Comparison of ENCODE assay signal across 20 cellular contexts in the genomic region with DNA sequence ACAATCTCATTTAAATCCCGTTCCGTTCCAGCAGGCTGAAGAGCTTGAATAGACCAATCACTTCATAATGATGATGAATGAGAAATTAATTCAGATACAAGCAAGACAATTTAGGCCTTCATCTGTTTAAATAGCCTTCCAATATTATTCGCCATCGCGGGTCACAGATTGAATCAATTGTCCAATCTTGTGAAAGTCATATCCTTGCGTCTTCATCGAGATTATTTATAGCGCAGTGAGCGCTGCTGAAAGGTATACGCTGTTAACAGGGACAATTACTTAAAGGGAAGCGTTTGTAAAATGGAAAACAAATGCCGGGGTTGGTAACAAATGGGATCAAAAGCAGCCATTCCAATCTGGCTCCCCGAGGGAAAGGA. TPM values are rescaled to one million over a fixed set of nuclear protein-coding genes. Genes with fewer than 3 reads are reported as not detected.
A peak's percentile ranks its signal among the peaks of the same experiment; 100 is the strongest.
DNase-seq lines count a peak whose midpoint lies in the region; ATAC-seq and TF ChIP-seq lines count a peak whose summit lies in the region.
"Had no signal": no experiment of that assay in that cellular context is flagged by ENCODE, and none has a peak within 500 bp of the region (broad histone marks: within the 10 kb centered on the region; RNA-seq: fewer than 3 reads in every experiment).

No MANE protein-coding gene starts in this region.

- H3K9me3 Mint-ChIP-seq in H9 (peaks cover 2 to 16% of the 10 kb centered on the region in 2 experiments; a peak in 3 of 5 replicates), neural progenitor cell (peaks cover 5% of the 10 kb centered on the region)
- H3K9me3 Mint-ChIP-seq in activated T-helper 17 cell treated with anti-CD3 and anti-CD28 coated beads, Interleukin-2, amount 50 U/mL, for 72 hours, result no peaks in the 10 kb centered on the region
- H3K9me3 Mint-ChIP-seq: central memory CD8-positive, alpha-beta T cell; endodermal cell had no signal

- H3K4me1 Mint-ChIP-seq in H9 (peaks cover 11 to 34% of the 10 kb centered on the region in 2 experiments; a peak in 3 of 4 replicates), neural progenitor cell (peaks cover 22% of the 10 kb centered on the region)
- H3K4me1 Mint-ChIP-seq in activated T-helper 17 cell treated with anti-CD3 and anti-CD28 coated beads, Interleukin-2, amount 50 U/mL, for 72 hours, result peaks cover 9% of the 10 kb centered on the region

- H2BK5ac ChIP-seq in H9 (ENCODE audit: insufficient read length, low read length), result no peak overlapping the region

- no peak overlapping the region for H2BK12ac ChIP-seq in H9 (ENCODE audit: insufficient read length, low read depth, low read length)

- no peak overlapping the region for H2AFZ ChIP-seq in H9 (ENCODE audit: low read length)
- no peak overlapping the region for H2AFZ ChIP-seq in neural progenitor cell (replicated peaks)

- no peak for TF ChIP-seq CTCF in H9 (conservative IDR thresholded peaks at IDR 0.05)
- TF ChIP-seq CTCF in esophagus muscularis mucosa (IDR thresholded peaks at IDR 0.05), result no peak
- no peak for TF ChIP-seq CTCF in neural progenitor cell (IDR thresholded peaks at IDR 0.05)

- H3K4me2 ChIP-seq in H9 (ENCODE audit: insufficient read depth, insufficient read length, low read length) (peak overlapping the region; percentile 20), neural progenitor cell (peak overlapping the region; percentile 75)
- H3K4me2 ChIP-seq: BLaER1 treated with 17β-estradiol and CSF1 and Interleukin-3, amounts not matched to agents 10 nM and 100 nM had no signal

- H3K4me1 ChIP-seq in H9 (ENCODE audit: insufficient read depth, low read length) (0 out of 2 replicates have a peak, but pooled peaks cover 2% of the 10 kb centered on the region), esophagus muscularis mucosa (peaks cover 12 to 39% (median 23%) of the 10 kb centered on the region in 4 donors), neural progenitor cell (peaks cover 37% of the 10 kb centered on the region)
- H3K4me1 ChIP-seq: SJCRH30 had no signal

- H3K27ac Mint-ChIP-seq in H9 (no peak overlapping the region), neural progenitor cell (no peak overlapping the region)
- H3K27ac Mint-ChIP-seq in activated T-helper 17 cell treated with anti-CD3 and anti-CD28 coated beads, Interleukin-2, amount 50 U/mL, for 72 hours, result no peak overlapping the region
- H3K27ac Mint-ChIP-seq: endodermal cell had no signal

- H4K5ac ChIP-seq in H9 (ENCODE audit: insufficient read length, low read depth, low read length), result no peak overlapping the region

- intact Hi-C loops in esophagus muscularis mucosa (cut with DNase I), result no loop called here

- no peak for ATAC-seq in GM18907 (IDR thresholded peaks at IDR 0.05; ENCODE audit: unreplicated experiment)
- ATAC-seq in activated T-helper 17 cell treated with anti-CD3 and anti-CD28 coated beads, Interleukin-2, amount 50 U/mL, for 72 hours (replicated peaks), result no peak

- no peak overlapping the region for H2BK120ac ChIP-seq in H9 (ENCODE audit: low read depth, low read length, poor library complexity, severe bottlenecking)

- H3K9ac ChIP-seq in H9 (ENCODE audit: extremely low read depth, insufficient read length, low read length) (no peak overlapping the region), neural progenitor cell (no peak overlapping the region)
- H3K9ac ChIP-seq: BLaER1 treated with 17β-estradiol and CSF1 and Interleukin-3, amounts not matched to agents 10 nM and 100 nM had no signal

- H3K36me3 ChIP-seq in esophagus muscularis mucosa (no peaks in the 10 kb centered on the region), neural progenitor cell (no peaks in the 10 kb centered on the region)
- H3K36me3 ChIP-seq: BLaER1 treated with 17β-estradiol and CSF1 and Interleukin-3, amounts not matched to agents 10 nM and 100 nM; SJCRH30 had no signal

- H3K56ac ChIP-seq in H9 (ENCODE audit: insufficient read length, low read depth, low read length), result no peak overlapping the region

- no peak overlapping the region; the same call in 1 of the 2 replicates for H3K14ac ChIP-seq in H9 (ENCODE audit: insufficient read depth, low read length)

- H3K9me3 ChIP-seq in H9 (ENCODE audit: control insufficient read depth, low read depth, low read length) (no peaks in the 10 kb centered on the region), esophagus muscularis mucosa (no peaks in the 10 kb centered on the region), neural progenitor cell (ENCODE audit: low read depth) (no peaks in the 10 kb centered on the region)
- H3K9me3 ChIP-seq: SJCRH30 had no signal

- H3K4me3 ChIP-seq in esophagus muscularis mucosa (peak overlapping the region; percentile 12 to 43 (median 26)), neural progenitor cell (peak overlapping the region; percentile 29)
- H3K4me3 ChIP-seq: BLaER1 treated with 17β-estradiol and CSF1 and Interleukin-3, amounts not matched to agents 10 nM and 100 nM; SJCRH30 had no signal

- H4K20me1 ChIP-seq in H9 (ENCODE audit: control insufficient read depth, insufficient read depth, insufficient read length) (peaks cover 2% of the 10 kb centered on the region), neural progenitor cell (ENCODE audit: low read depth) (peaks cover 72% of the 10 kb centered on the region)
- H4K20me1 ChIP-seq: BLaER1 treated with 17β-estradiol and CSF1 and Interleukin-3, amounts not matched to agents 10 nM and 100 nM had no signal

- no peak for TF ChIP-seq EP300 in esophagus muscularis mucosa (IDR thresholded peaks at IDR 0.05)

- H3K36me3 Mint-ChIP-seq in H9 (ENCODE audit: insufficient read depth in 1 of 3, low read depth in 3 of 3), result no peaks in the 10 kb centered on the region
- H3K36me3 Mint-ChIP-seq in neural progenitor cell, result no peaks in the 10 kb centered on the region
- H3K36me3 Mint-ChIP-seq in activated T-helper 17 cell treated with anti-CD3 and anti-CD28 coated beads, Interleukin-2, amount 50 U/mL, for 72 hours (ENCODE audit: low read depth), result no peaks in the 10 kb centered on the region

- H3K27me3 ChIP-seq in H9 (ENCODE audit: insufficient read depth, low read length) (peaks cover 92% of the 10 kb centered on the region), esophagus muscularis mucosa (peaks cover 14 to 93% (median 67%) of the 10 kb centered on the region in 4 donors), neural progenitor cell (peaks cover 100% of the 10 kb centered on the region)

- H2AK5ac ChIP-seq in H9 (ENCODE audit: insufficient read length, low read length), result no peak overlapping the region

- no peak overlapping the region for H3K18ac ChIP-seq in H9 (ENCODE audit: insufficient read length, low read depth, low read length)

- peaks cover 99% of the 10 kb centered on the region for H3K27me3 Mint-ChIP-seq in H9 (ENCODE audit: low read depth)
- H3K27me3 Mint-ChIP-seq in neural progenitor cell (ENCODE audit: insufficient read depth, low read depth), result peaks cover 88% of the 10 kb centered on the region
- H3K27me3 Mint-ChIP-seq in activated T-helper 17 cell treated with anti-CD3 and anti-CD28 coated beads, Interleukin-2, amount 50 U/mL, for 72 hours, result peaks cover 74% of the 10 kb centered on the region

- TF ChIP-seq POLR2A in esophagus muscularis mucosa (IDR thresholded peaks at IDR 0.05; ENCODE audit: low read depth), result no peak

- H3K27ac ChIP-seq in H9 (ENCODE audit: insufficient read length, low read depth, low read length) (no peak overlapping the region), esophagus muscularis mucosa (replicated peaks in 1 of 4) (no peak overlapping the region), neural progenitor cell (no peak overlapping the region)
- H3K27ac ChIP-seq: BLaER1 treated with 17β-estradiol and CSF1 and Interleukin-3, amounts not matched to agents 10 nM and 100 nM; SJCRH30 had no signal

- no CpG with 5 or more reads among the region's 13 CpGs for WGBS in H9 (ENCODE audit: extremely low coverage, insufficient read length, low lambda C conversion rate)
- 17% methylated on average over 13 of the region's 13 CpGs for WGBS in esophagus muscularis mucosa

- DNase-seq in DMS53 (lab: John Stamatoyannopoulos, UW) (peak; percentile 63), H9 (no peak), esophagus muscularis mucosa (ENCODE audit: extremely low spot score) (no peak), neural progenitor cell (ENCODE audit: low spot score) (peak; percentile 15), AG08395 (ENCODE audit: low spot score) (no peak)
- DNase-seq: activated CD4-positive, alpha-beta T cell treated with anti-CD3 and anti-CD28 coated beads for 4 hours; DMS 273 treated with DMSO at 0.1 percent for 48 hours; mammary epithelial cell; MM.1S; NCI-H1930; OCI-M1; SJCRH30; stimulated activated CD4-positive, alpha-beta T cell treated with anti-CD3 and anti-CD28 coated beads, Interleukin-2, amount 100 ng/mL, for 24 hours; T1000 had no signal

- H3K23ac ChIP-seq in H9 (ENCODE audit: insufficient read length, low read depth, low read length), result no peak overlapping the region

- no peaks in the 10 kb centered on the region for H3K23me2 ChIP-seq in H9 (ENCODE audit: insufficient read length, low read depth, low read length, poor library complexity, severe bottlenecking)

- H3K4ac ChIP-seq in H9 (ENCODE audit: low read depth, low read length), result no peak overlapping the region

- no peaks in the 10 kb centered on the region for H3K79me1 ChIP-seq in H9 (ENCODE audit: insufficient read depth, low read depth, low read length, poor library complexity, severe bottlenecking)

- no peak overlapping the region for H3T11ph ChIP-seq in H9 (ENCODE audit: low read length)

- no peak overlapping the region for H4K8ac ChIP-seq in H9 (replicated peaks; ENCODE audit: insufficient read length, low read depth, low read length)

- H2BK20ac ChIP-seq in H9 (ENCODE audit: low read depth, low read length, poor library complexity, severe bottlenecking), result no peak overlapping the region

- peaks cover 13% of the 10 kb centered on the region for H3F3A ChIP-seq in neural progenitor cell (ENCODE audit: low read depth)

- H4K91ac ChIP-seq in H9 (ENCODE audit: insufficient read length, low read depth, low read length), result no peak overlapping the region

- H3K4me3 Mint-ChIP-seq in H9 (peak overlapping the region in 1 of 2 experiments; percentile 28; a peak in 3 of 5 replicates), neural progenitor cell (peak overlapping the region; percentile 41)
- no peak overlapping the region for H3K4me3 Mint-ChIP-seq in activated T-helper 17 cell treated with anti-CD3 and anti-CD28 coated beads, Interleukin-2, amount 50 U/mL, for 72 hours
- H3K4me3 Mint-ChIP-seq: central memory CD8-positive, alpha-beta T cell had no signal

- no peak overlapping the region for H2BK15ac ChIP-seq in H9 (ENCODE audit: low read depth, low read length)

- H3K79me2 ChIP-seq in H9 (ENCODE audit: insufficient read depth, low read length), result no peaks in the 10 kb centered on the region
- no peaks in the 10 kb centered on the region for H3K79me2 ChIP-seq in neural progenitor cell (ENCODE audit: low read depth)

RNA-seq across cellular contexts. Expression of a gene that starts 8.5 kb away (rescaled TPM):
- total RNA-seq in H9 (2021) (not detected in 2 replicates), esophagus muscularis mucosa (not detected), neural progenitor cell (ENCODE audit: low replicate concordance) (not detected in 2 replicates)
- not detected for total RNA-seq in activated T-helper 17 cell treated with anti-CD3 and anti-CD28 coated beads, Interleukin-2, amount 50 U/mL, for 72 hours
- total RNA-seq: fibroblast of villous mesenchyme, mammary epithelial cell, SJCRH30 had no signal

RNA-seq across cellular contexts. Expression of a gene that starts 51.2 kb away (rescaled TPM):
- total RNA-seq in H9 (2021) (not detected in 2 replicates), esophagus muscularis mucosa (not detected), neural progenitor cell (ENCODE audit: low replicate concordance) (not detected in 2 replicates)
- total RNA-seq in activated T-helper 17 cell treated with anti-CD3 and anti-CD28 coated beads, Interleukin-2, amount 50 U/mL, for 72 hours, result not detected
- total RNA-seq: endodermal cell, mammary epithelial cell had no signal

Comparison
In these comparisons a context has a peak if more than half of its experiments do, and no peak if none do; other contexts are left out.
1. DNase-seq: peak in DMS53 (single experiment) and neural progenitor cell (single experiment); none in H9 (single experiment), esophagus muscularis mucosa (single experiment) and AG08395 (single experiment).